8 cellular contexts compared by ENCODE assay signal in the genomic region with DNA sequence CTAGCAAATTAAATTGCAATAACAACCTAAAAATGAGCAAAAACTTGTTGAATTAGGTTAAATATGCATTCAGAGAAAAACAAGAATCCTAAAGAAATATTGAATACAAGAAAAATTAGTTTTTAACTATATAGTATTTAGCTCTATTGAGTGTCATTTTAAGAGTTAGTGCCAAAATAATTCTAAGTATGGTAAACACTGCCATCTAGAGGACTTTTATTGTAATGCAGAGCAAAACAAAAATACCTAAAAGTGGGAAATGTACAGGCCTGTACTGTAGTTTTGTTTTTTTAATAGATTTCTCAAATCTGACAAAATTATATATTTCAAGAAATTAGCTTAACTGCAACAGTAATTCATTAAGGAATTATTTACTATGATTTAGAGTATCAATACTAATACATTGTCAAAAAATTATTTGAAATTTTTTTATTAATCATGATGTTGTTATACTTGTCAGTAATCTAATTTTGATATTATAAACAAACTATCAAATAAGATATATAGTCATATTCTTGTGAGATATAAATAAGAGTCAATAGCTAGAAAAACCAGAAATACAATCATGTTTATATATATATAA.
DNase-seq lines count a peak whose midpoint lies in the region; ATAC-seq and TF ChIP-seq lines count a peak whose summit lies in the region.

No MANE protein-coding gene starts in this region.

- DNase-seq in HCEC 1CT (peak; percentile 14), NCI-H1417 treated with DMSO at 0.1 percent for 48 hours (lab: John Stamatoyannopoulos, UW) (peak; percentile 60), brain microvascular endothelial cell (no peak), midbrain (lab: John Stamatoyannopoulos, UW) (peak; percentile 72)
- no peak for DNase-seq in activated T-cell treated with anti-CD3 and anti-CD28 coated beads, Interleukin-2, amount 50 U/mL, for 48 hours

- 0 out of 2 replicates have a peak, but pooled peaks have one; percentile 15 for TF ChIP-seq CTCF in GM12875 (IDR thresholded peaks at IDR 0.05; ENCODE audit: borderline replicate concordance, insufficient read depth, low read depth, low read length)
- TF ChIP-seq CTCF in brain microvascular endothelial cell (IDR thresholded peaks at IDR 0.05; ENCODE audit: low read depth, low read length, missing control alignments): peak; percentile 21

- H3K4me3 ChIP-seq in GM12875 (ENCODE audit: low read depth, low read length): no peak overlapping the region
- H3K4me3 ChIP-seq in brain microvascular endothelial cell (ENCODE audit: low read depth, low read length): no peak overlapping the region

- in situ Hi-C loops in brain microvascular endothelial cell (cut with HindIII; ENCODE audit: low pct_ligation_motif_present, low sequenced_read_pairs): no loop called here

- ATAC-seq in HG03025 (IDR thresholded peaks at IDR 0.05; ENCODE audit: low FRiP score, unreplicated experiment) (no peak), GM19328 (IDR thresholded peaks at IDR 0.05; ENCODE audit: unreplicated experiment) (no peak)

- no peak overlapping the region for H3K27ac ChIP-seq in brain microvascular endothelial cell

- H3K36me3 ChIP-seq in brain microvascular endothelial cell (replicated peaks): no peaks in the 10 kb centered on the region

- H3K27me3 ChIP-seq in brain microvascular endothelial cell (replicated peaks): no peaks in the 10 kb centered on the region

Comparison
In these comparisons a context has a peak if more than half of its experiments do, and no peak if none do; other contexts are left out.
1. DNase-seq: peak in HCEC 1CT (single experiment), NCI-H1417 treated with DMSO at 0.1 percent for 48 hours (single experiment) and midbrain (single experiment); none in brain microvascular endothelial cell (single experiment) and activated T-cell treated with anti-CD3 and anti-CD28 coated beads, Interleukin-2, amount 50 U/mL, for 48 hours (0 of 2).